Comparison of ENCODE assay signal across 8 cellular contexts in genomic region chrX:3712870-3713224, GRCh38. TPM values are rescaled to one million over a fixed set of nuclear protein-coding genes. Genes with fewer than 3 reads are reported as not detected.
DNase-seq lines count a peak whose midpoint lies in the region; ATAC-seq and TF ChIP-seq lines count a peak whose summit lies in the region.

No MANE protein-coding gene starts in this region.

- H3K36me3 Mint-ChIP-seq in IgD-negative memory B cell, result peaks cover 1% of the 10 kb centered on the region
- H3K36me3 Mint-ChIP-seq in central memory CD8-positive, alpha-beta T cell (ENCODE audit: insufficient read depth), result peaks cover 27% of the 10 kb centered on the region

- H3K9me3 Mint-ChIP-seq in IgD-negative memory B cell, result no peaks in the 10 kb centered on the region
- no peaks in the 10 kb centered on the region for H3K9me3 Mint-ChIP-seq in central memory CD8-positive, alpha-beta T cell

- H3K4me3 ChIP-seq in GM06990 (replicated peaks; ENCODE audit: low read depth, low read length) (peak overlapping the region; percentile 88), muscle layer of duodenum (ENCODE audit: low read depth in 1 of 2, low read length in 2 of 2) (peak overlapping the region; percentile 55 to 71)

- H3K4me1 ChIP-seq in muscle layer of duodenum (ENCODE audit: control insufficient read depth in 1 of 2, insufficient read depth in 2 of 2, low read length in 2 of 2), result no peaks in the 10 kb centered on the region

- no peaks in the 10 kb centered on the region for H3K9me3 ChIP-seq in muscle layer of duodenum (ENCODE audit: control insufficient read depth in 1 of 2, low read length in 2 of 2)

- H3K27me3 ChIP-seq in GM06990 (replicated peaks; ENCODE audit: control insufficient read depth, insufficient read depth, low read length), result no peaks in the 10 kb centered on the region
- H3K27me3 ChIP-seq in muscle layer of duodenum (ENCODE audit: low read depth, low read length), result no peaks in the 10 kb centered on the region

- H3K4me3 Mint-ChIP-seq in IgD-negative memory B cell, result peak overlapping the region; percentile 88 to 96 (median 92)
- H3K4me3 Mint-ChIP-seq in central memory CD8-positive, alpha-beta T cell, result peak overlapping the region; percentile 97

- no peaks in the 10 kb centered on the region for H3K27me3 Mint-ChIP-seq in IgD-negative memory B cell
- H3K27me3 Mint-ChIP-seq in central memory CD8-positive, alpha-beta T cell, result no peaks in the 10 kb centered on the region

- no peak for TF ChIP-seq CTCF in GM06990 (IDR thresholded peaks at IDR 0.05; ENCODE audit: insufficient read depth, low read length, poor library complexity, severe bottlenecking)

- H3K4me1 Mint-ChIP-seq in IgD-negative memory B cell, result peaks cover 16 to 22% (median 18%) of the 10 kb centered on the region in 3 donors
- peaks cover 16% of the 10 kb centered on the region for H3K4me1 Mint-ChIP-seq in central memory CD8-positive, alpha-beta T cell

- no peaks in the 10 kb centered on the region for H3K36me3 ChIP-seq in GM06990 (ENCODE audit: control insufficient read depth, insufficient read depth, low read length)
- H3K36me3 ChIP-seq in muscle layer of duodenum (ENCODE audit: control insufficient read depth in 1 of 2, insufficient read depth in 2 of 2, low read length in 2 of 2), result no peaks in the 10 kb centered on the region

- H3K27ac ChIP-seq in muscle layer of duodenum (ENCODE audit: low read length), result no peak overlapping the region

- no peak overlapping the region for H3K27ac Mint-ChIP-seq in IgD-negative memory B cell
- H3K27ac Mint-ChIP-seq in central memory CD8-positive, alpha-beta T cell (ENCODE audit: low read depth), result peak overlapping the region; percentile 96

- DNase-seq in GM06990 (ENCODE audit: extremely low read depth, insufficient read length) (peak; percentile 54), NCI-H1092 (lab: John Stamatoyannopoulos, UW) (no peak), NCI-H446 treated with DMSO at 0.1 percent for 48 hours (lab: John Stamatoyannopoulos, UW) (no peak)
- no peak for DNase-seq in central memory CD8-positive, alpha-beta T cell (ENCODE audit: low spot score in 2 of 2)
- no peak for DNase-seq in stimulated activated CD4-positive, alpha-beta T cell treated with anti-CD3 and anti-CD28 coated beads, Interleukin-15, amount 100 ng/mL, for 24 hours

- ATAC-seq in GM21528 (IDR thresholded peaks at IDR 0.05; ENCODE audit: low FRiP score, unreplicated experiment), result peak; percentile 15
- no peak for ATAC-seq in central memory CD8-positive, alpha-beta T cell (replicated peaks; ENCODE audit: extremely low read depth, poor library complexity, severe bottlenecking)

RNA-seq across cellular contexts. Expression of gene PRKX, which starts 0.6 kb away (rescaled TPM):
- 73.9 TPM for polyA plus RNA-seq in IgD-negative memory B cell
